15 cellular contexts compared by ENCODE assay signal in genomic region chr5:62083247-62083646, GRCh38.
"Had no signal": no experiment of that assay in that cellular context is flagged by ENCODE, and none has a peak within 500 bp of the region (broad histone marks: within the 10 kb centered on the region; RNA-seq: fewer than 3 reads in every experiment).

No MANE protein-coding gene starts in this region.

- H3K4me3 ChIP-seq: coronary artery, esophagus squamous epithelium, gastrocnemius medialis, thoracic aorta had no signal

- ATAC-seq: gastrocnemius medialis; naive thymus-derived CD4-positive, alpha-beta T cell; sciatic nerve; stimulated activated naive B cell treated with anti-CD40 and anti-IgM and Interleukin-4, amounts not matched to agents 10 μg/mL and 1 μg/mL and 100 μg/mL, for 72 hours; T-cell had no signal

- H3K36me3 ChIP-seq: esophagus squamous epithelium, gastrocnemius medialis, thoracic aorta had no signal

- H3K27me3 ChIP-seq: gastrocnemius medialis had no signal

- H3K9me3 ChIP-seq: esophagus squamous epithelium, gastrocnemius medialis, thoracic aorta had no signal

- H3K4me1 ChIP-seq: esophagus squamous epithelium, gastrocnemius medialis had no signal

- H3K27ac ChIP-seq: coronary artery, esophagus squamous epithelium, gastrocnemius medialis, thoracic aorta had no signal

- DNase-seq: activated CD4-positive, alpha-beta T cell treated with anti-CD3 and anti-CD28 coated beads for 1 hour; activated naive CD4-positive, alpha-beta T cell; activated T-cell treated with anti-CD3 and anti-CD28 coated beads, Interleukin-2, amount 50 U/mL, for 24 hours; esophagus squamous epithelium; gastrocnemius medialis; hippocampal formation; naive thymus-derived CD4-positive, alpha-beta T cell; occipital lobe; stimulated activated CD4-positive, alpha-beta T cell treated with anti-CD3 and anti-CD28 coated beads, Interleukin-2, amount 100 ng/mL, for 48 hours; stimulated activated CD8-positive, alpha-beta memory T cell treated with anti-CD3 and anti-CD28 coated beads, Interleukin-4, amount 100 ng/mL, for 48 hours; stimulated activated naive B cell treated with anti-CD40 and anti-IgM and Interleukin-4, amounts not matched to agents 10 μg/mL and 1 μg/mL and 100 μg/mL, for 72 hours; T-cell had no signal
